In genomic region chr5:141958113-141958512, GRCh38 we compare ENCODE assay signal across 10 cellular contexts. TPM values are rescaled to one million over a fixed set of nuclear protein-coding genes. Genes with fewer than 3 reads are reported as not detected.
DNase-seq lines count a peak whose midpoint lies in the region; ATAC-seq and TF ChIP-seq lines count a peak whose summit lies in the region.
"Had no signal": no experiment of that assay in that cellular context is flagged by ENCODE, and none has a peak within 500 bp of the region (broad histone marks: within the 10 kb centered on the region; RNA-seq: fewer than 3 reads in every experiment).

PCDH12 (minus strand) TSS chr5:141958202; CDS start chr5:141957851, 351 bp downstream.

- H3K27me3 ChIP-seq in esophagus squamous epithelium (no peaks in the 10 kb centered on the region), gastrocnemius medialis (no peaks in the 10 kb centered on the region)

- ATAC-seq in gastrocnemius medialis (peak; percentile 18 to 40), HG02885 (IDR thresholded peaks at IDR 0.05; ENCODE audit: poor library complexity, unreplicated experiment) (no peak)

- H3K9me3 ChIP-seq in esophagus squamous epithelium (no peaks in the 10 kb centered on the region), gastrocnemius medialis (no peaks in the 10 kb centered on the region)

- H3K36me3 ChIP-seq in esophagus squamous epithelium (no peaks in the 10 kb centered on the region), gastrocnemius medialis (no peaks in the 10 kb centered on the region)

- TF ChIP-seq POLR2A in esophagus squamous epithelium (IDR thresholded peaks at IDR 0.05) (no peak), gastrocnemius medialis (IDR thresholded peaks at IDR 0.05) (no peak)

- intact Hi-C loops in esophagus squamous epithelium (cut with DNase I), result loop anchor here (10.0 kb wide), 1 partner anchor 73 kb away; no protein-coding TSS in a partner anchor
- intact Hi-C loops in gastrocnemius medialis (cut with DNase I; ENCODE audit: low total_unique reads), result no loop called here

- H3K4me3 ChIP-seq in esophagus squamous epithelium (peak within 1 kb of the TSS in 1 of 4 donors; percentile 44), gastrocnemius medialis (peak within 1 kb of the TSS in 3 of 4 donors; percentile 34 to 39 (median 35))

- 37 to 55% methylated on average over 7 of the region's 7 CpGs for whole genome bisulfite sequencing in esophagus squamous epithelium, 2 donors

- H3K4me1 ChIP-seq in esophagus squamous epithelium, result peaks cover 14 to 51% (median 17%) of the 10 kb centered on the region in 3 donors
- peaks cover 0 to 3% of the 10 kb centered on the region in 2 donors for H3K4me1 ChIP-seq in gastrocnemius medialis

- TF ChIP-seq CTCF in esophagus squamous epithelium (IDR thresholded peaks at IDR 0.05) (no peak), gastrocnemius medialis (IDR thresholded peaks at IDR 0.05 in 4 of 5, conservative IDR thresholded peaks at IDR 0.05 in 1 of 5) (no peak)

- in situ Hi-C loops in gastrocnemius medialis (cut with MboI; ENCODE audit: low sequenced_read_pairs in 4 of 4), result loop anchor here in 3 of 4 donors (5.0 to 10.0 kb wide), 3 partner anchors 73 to 271 kb away; no protein-coding TSS in a partner anchor

- H3K27ac ChIP-seq in esophagus squamous epithelium, result peak within 1 kb of the TSS in 3 of 4 donors; percentile 2 to 73 (median 58)
- H3K27ac ChIP-seq in gastrocnemius medialis, result peak within 1 kb of the TSS; percentile 17 to 64 (median 54)

- peak; percentile 13 for DNase-seq in DMS53 (lab: John Stamatoyannopoulos, UW)
- DNase-seq in DMS53 treated with DMSO at 0.1 percent for 48 hours (lab: John Stamatoyannopoulos, UW; ENCODE audit: unreplicated experiment), result no peak
- DNase-seq in RPMI8226, result peak; percentile 57
- no peak for DNase-seq in esophagus squamous epithelium (lab: John Stamatoyannopoulos, UW)
- DNase-seq in gastrocnemius medialis, result no peak
- no peak for DNase-seq in globus pallidus (ENCODE audit: low spot score)
- DNase-seq in AG08396 (ENCODE audit: low spot score), result no peak
- DNase-seq: NCI-H1694 treated with DMSO at 0.1 percent for 48 hours, nucleus accumbens had no signal

RNA-seq across cellular contexts. Expression of gene PCDH12, which starts in this region (rescaled TPM):
- 1 to 10 TPM in 1 of 4 donors, under 1 TPM in 3; 0.19 to 1.9 (median 0.78) TPM for total RNA-seq in esophagus squamous epithelium
- 10 to 100 TPM in 1 of 4 donors, 1 to 10 TPM in 3; 2.1 to 13.6 (median 3.6) TPM for total RNA-seq in gastrocnemius medialis

Comparison
In these comparisons a context has a peak if more than half of its experiments do, and no peak if none do; other contexts are left out.
1. DNase-seq: peak in DMS53 (single experiment) and RPMI8226 (single experiment); none in DMS53 treated with DMSO at 0.1 percent for 48 hours (single experiment), esophagus squamous epithelium (single experiment), gastrocnemius medialis (0 of 2), globus pallidus (single experiment) and AG08396 (single experiment).